ENCODE assay signal across 26 cellular contexts in genomic region chr13:39377699-39378098, GRCh38.
"Had no signal": no experiment of that assay in that cellular context is flagged by ENCODE, and none has a peak within 500 bp of the region (broad histone marks: within the 10 kb centered on the region; RNA-seq: fewer than 3 reads in every experiment).

No MANE protein-coding gene starts in this region.

- H3K4me3 ChIP-seq: colonic mucosa, dorsolateral prefrontal cortex, esophagus muscularis mucosa, esophagus squamous epithelium, gastrocnemius medialis, gastroesophageal sphincter, heart left ventricle, heart right ventricle had no signal

- H3K9me3 ChIP-seq: colonic mucosa, esophagus muscularis mucosa, esophagus squamous epithelium, gastrocnemius medialis, gastroesophageal sphincter, heart left ventricle, heart right ventricle had no signal

- H3K36me3 ChIP-seq: colonic mucosa, esophagus muscularis mucosa, esophagus squamous epithelium, gastrocnemius medialis, gastroesophageal sphincter had no signal

- H3K27ac ChIP-seq: colonic mucosa, dorsolateral prefrontal cortex, epithelial cell of prostate, esophagus muscularis mucosa, esophagus squamous epithelium, foreskin keratinocyte, gastrocnemius medialis, gastroesophageal sphincter, heart left ventricle had no signal

- H3K27me3 ChIP-seq: colonic mucosa, dorsolateral prefrontal cortex, esophagus muscularis mucosa, esophagus squamous epithelium, foreskin keratinocyte, gastrocnemius medialis, gastroesophageal sphincter, heart left ventricle, heart right ventricle had no signal

- FAIRE-seq: colon, endometrium, endothelial cell of umbilical vein, frontal cortex had no signal

- ATAC-seq: effector memory CD8-positive, alpha-beta T cell; esophagus mucosa; foreskin keratinocyte; gastrocnemius medialis; gastroesophageal sphincter; heart left ventricle; heart right ventricle had no signal

- DNase-seq: colonic mucosa; cortex of kidney; dermis blood vessel endothelial cell; dorsolateral prefrontal cortex; effector CD4-positive, alpha-beta T cell; effector CD8-positive, alpha-beta T cell; effector memory CD4-positive, alpha-beta T cell; effector memory CD8-positive, alpha-beta T cell; endodermal cell; esophagus squamous epithelium; foreskin fibroblast; foreskin keratinocyte; foreskin melanocyte; gastrocnemius medialis; glutamatergic neuron; head of caudate nucleus; heart left ventricle; heart right ventricle had no signal

- H3K4me1 ChIP-seq: colonic mucosa, foreskin keratinocyte, gastrocnemius medialis had no signal
